In genomic region chr17:43468746-43469544, GRCh38 we compare ENCODE assay signal across 11 cellular contexts. TPM values are rescaled to one million over a fixed set of nuclear protein-coding genes. Genes with fewer than 3 reads are reported as not detected.
DNase-seq lines count a peak whose midpoint lies in the region; ATAC-seq and TF ChIP-seq lines count a peak whose summit lies in the region.
"Had no signal": no experiment of that assay in that cellular context is flagged by ENCODE, and none has a peak within 500 bp of the region (broad histone marks: within the 10 kb centered on the region; RNA-seq: fewer than 3 reads in every experiment).

No MANE protein-coding gene starts in this region.

- H3K27me3 Mint-ChIP-seq in stimulated activated memory B cell treated with anti-CD40 and anti-IgM and Interleukin-4, amounts not matched to agents 10 μg/mL and 1 μg/mL and 100 μg/mL, for 72 hours: peaks cover 28% of the 10 kb centered on the region

- H3K27ac Mint-ChIP-seq in stimulated activated memory B cell treated with anti-CD40 and anti-IgM and Interleukin-4, amounts not matched to agents 10 μg/mL and 1 μg/mL and 100 μg/mL, for 72 hours: no peak overlapping the region
- H3K27ac Mint-ChIP-seq: activated T-cell treated with anti-CD3 and anti-CD28 coated beads, Interleukin-2, amount 50 U/mL, for 72 hours; progenitor cell of endocrine pancreas had no signal

- no peaks in the 10 kb centered on the region for H3K36me3 Mint-ChIP-seq in stimulated activated memory B cell treated with anti-CD40 and anti-IgM and Interleukin-4, amounts not matched to agents 10 μg/mL and 1 μg/mL and 100 μg/mL, for 72 hours

- intact Hi-C loops in Right ventricle myocardium inferior (cut with DNase I): no loop called here

- H3K4me3 Mint-ChIP-seq in stimulated activated memory B cell treated with anti-CD40 and anti-IgM and Interleukin-4, amounts not matched to agents 10 μg/mL and 1 μg/mL and 100 μg/mL, for 72 hours: no peak overlapping the region
- H3K4me3 Mint-ChIP-seq: activated T-cell treated with anti-CD3 and anti-CD28 coated beads, Interleukin-2, amount 50 U/mL, for 72 hours had no signal

- H3K9me3 Mint-ChIP-seq in stimulated activated memory B cell treated with anti-CD40 and anti-IgM and Interleukin-4, amounts not matched to agents 10 μg/mL and 1 μg/mL and 100 μg/mL, for 72 hours: no peaks in the 10 kb centered on the region
- H3K9me3 Mint-ChIP-seq: activated T-cell treated with anti-CD3 and anti-CD28 coated beads, Interleukin-2, amount 50 U/mL, for 72 hours had no signal

- DNase-seq in DMS 273 (lab: John Stamatoyannopoulos, UW; ENCODE audit: unreplicated experiment) (peak; percentile 62), NCI-H2171 (lab: John Stamatoyannopoulos, UW) (peak; percentile 4), cerebellum (ENCODE audit: low spot score) (peak; percentile 12), omental fat pad (ENCODE audit: low spot score) (no peak), Right ventricle myocardium inferior (ENCODE audit: missing footprints) (no peak), NAMALWA (ENCODE audit: low spot score) (no peak)
- DNase-seq: activated T-cell treated with anti-CD3 and anti-CD28 coated beads, Interleukin-2, amount 50 U/mL, for 72 hours; SHP77 had no signal

- TF ChIP-seq CTCF in omental fat pad (IDR thresholded peaks at IDR 0.05): no peak

- no peaks in the 10 kb centered on the region for H3K4me1 Mint-ChIP-seq in stimulated activated memory B cell treated with anti-CD40 and anti-IgM and Interleukin-4, amounts not matched to agents 10 μg/mL and 1 μg/mL and 100 μg/mL, for 72 hours

- peak; percentile 50 for ATAC-seq in omental fat pad (ENCODE audit: low FRiP score)
- ATAC-seq in HG03108 (IDR thresholded peaks at IDR 0.05; ENCODE audit: unreplicated experiment): no peak
- ATAC-seq in Right ventricle myocardium inferior: no peak
- ATAC-seq in stimulated activated memory B cell treated with anti-CD40 and anti-IgM and Interleukin-4, amounts not matched to agents 10 μg/mL and 1 μg/mL and 100 μg/mL, for 72 hours: no peak

RNA-seq across cellular contexts. Expression of gene DHX8, which starts 14.8 kb away (rescaled TPM):
- total RNA-seq in cerebellum (28.9 TPM), omental fat pad (10 to 100 TPM; 22.5 to 48.5 (median 31.9) TPM), Right ventricle myocardium inferior (22.3 TPM)

Comparison
In these comparisons a context has a peak if more than half of its experiments do, and no peak if none do; other contexts are left out.
1. DNase-seq: peak in DMS 273 (single experiment), NCI-H2171 (single experiment) and cerebellum (single experiment); none in omental fat pad (single experiment), Right ventricle myocardium inferior (single experiment) and NAMALWA (single experiment).